ENCODE assay signal across 1 cellular context in the genomic region with DNA sequence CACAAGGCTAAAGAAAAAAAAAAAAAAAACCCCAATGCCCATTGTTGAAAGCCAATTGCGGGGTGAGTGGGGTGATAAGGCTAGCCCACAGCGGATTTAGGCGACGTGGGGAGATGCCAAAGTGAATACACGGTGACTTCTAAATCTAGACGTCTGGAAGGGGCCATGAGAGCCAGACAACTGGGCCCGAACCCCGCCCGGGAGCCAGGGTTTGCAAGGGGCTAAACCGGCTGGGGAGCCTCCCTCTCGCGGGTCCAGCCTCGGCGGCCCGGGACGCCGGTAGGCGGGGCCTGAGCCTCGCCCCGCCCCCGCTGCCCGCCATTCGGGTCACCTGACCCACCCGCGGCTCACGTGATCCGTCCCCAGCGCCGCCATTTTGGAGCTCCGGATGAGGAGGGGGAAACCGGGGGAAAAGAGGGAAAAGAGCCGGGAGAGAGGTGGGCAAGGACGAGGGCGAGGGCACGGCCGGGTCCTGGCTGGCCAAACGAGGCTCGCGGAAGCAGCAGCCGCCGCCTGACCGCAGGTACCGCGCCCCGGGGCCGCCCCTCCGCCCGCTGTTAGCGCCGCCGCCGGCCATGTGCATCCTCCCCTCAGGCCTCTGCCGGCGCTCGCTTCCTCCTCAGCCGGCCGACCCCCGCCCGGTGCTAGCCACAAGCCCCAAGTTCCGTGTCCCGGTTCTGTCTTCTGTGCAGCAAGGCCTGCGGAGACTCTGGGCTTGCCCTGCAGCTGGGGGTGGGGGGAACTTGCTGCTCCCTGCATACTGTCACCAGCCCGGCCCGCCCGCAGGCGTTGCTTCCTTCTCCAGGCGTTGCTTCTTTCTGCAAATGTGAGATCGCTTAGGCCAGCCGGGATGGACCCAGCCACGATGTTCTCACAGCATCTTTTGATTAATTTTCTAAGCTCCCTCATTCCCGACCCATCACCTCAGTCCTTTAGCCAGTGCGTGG.
TF ChIP-seq lines count a peak whose summit lies in the region.

TSS of gene ZNF507 (plus strand) at position 350 of the 947 bp plus-strand sequence. CDS start 7,221 bp downstream, outside the sequence.

TF ChIP-seq in HepG2, 621 proteins besides CTCF, POLR2A, EP300 and RAD21 (continued from another document and continues in another):
- TF ChIP-seq REXO4 (CRISPR knock-in tag; IDR thresholded peaks at IDR 0.05; ENCODE audit: borderline replicate concordance), result peak; percentile 50; the same call in 1 of the 2 replicates
- TF ChIP-seq ZNF790 (CRISPR knock-in tag; IDR thresholded peaks at IDR 0.05; ENCODE audit: borderline replicate concordance), result no peak
- no peak for TF ChIP-seq DPF2 (CRISPR knock-in tag; IDR thresholded peaks at IDR 0.05; ENCODE audit: borderline replicate concordance, low read depth)
- TF ChIP-seq, protein P1, sequence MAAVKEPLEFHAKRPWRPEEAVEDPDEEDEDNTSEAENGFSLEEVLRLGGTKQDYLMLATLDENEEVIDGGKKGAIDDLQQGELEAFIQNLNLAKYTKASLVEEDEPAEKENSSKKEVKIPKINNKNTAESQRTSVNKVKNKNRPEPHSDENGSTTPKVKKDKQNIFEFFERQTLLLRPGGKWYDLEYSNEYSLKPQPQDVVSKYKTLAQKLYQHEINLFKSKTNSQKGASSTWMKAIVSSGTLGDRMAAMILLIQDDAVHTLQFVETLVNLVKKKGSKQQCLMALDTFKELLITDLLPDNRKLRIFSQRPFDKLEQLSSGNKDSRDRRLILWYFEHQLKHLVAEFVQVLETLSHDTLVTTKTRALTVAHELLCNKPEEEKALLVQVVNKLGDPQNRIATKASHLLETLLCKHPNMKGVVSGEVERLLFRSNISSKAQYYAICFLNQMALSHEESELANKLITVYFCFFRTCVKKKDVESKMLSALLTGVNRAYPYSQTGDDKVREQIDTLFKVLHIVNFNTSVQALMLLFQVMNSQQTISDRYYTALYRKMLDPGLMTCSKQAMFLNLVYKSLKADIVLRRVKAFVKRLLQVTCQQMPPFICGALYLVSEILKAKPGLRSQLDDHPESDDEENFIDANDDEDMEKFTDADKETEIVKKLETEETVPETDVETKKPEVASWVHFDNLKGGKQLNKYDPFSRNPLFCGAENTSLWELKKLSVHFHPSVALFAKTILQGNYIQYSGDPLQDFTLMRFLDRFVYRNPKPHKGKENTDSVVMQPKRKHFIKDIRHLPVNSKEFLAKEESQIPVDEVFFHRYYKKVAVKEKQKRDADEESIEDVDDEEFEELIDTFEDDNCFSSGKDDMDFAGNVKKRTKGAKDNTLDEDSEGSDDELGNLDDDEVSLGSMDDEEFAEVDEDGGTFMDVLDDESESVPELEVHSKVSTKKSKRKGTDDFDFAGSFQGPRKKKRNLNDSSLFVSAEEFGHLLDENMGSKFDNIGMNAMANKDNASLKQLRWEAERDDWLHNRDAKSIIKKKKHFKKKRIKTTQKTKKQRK (IDR thresholded peaks at IDR 0.05; ENCODE audit: low read length), result no peak
- no peak; the same call in 1 of the 2 replicates for TF ChIP-seq HCFC1 (IDR thresholded peaks at IDR 0.05; ENCODE audit: low read depth, low read length)
- TF ChIP-seq, protein P2, sequence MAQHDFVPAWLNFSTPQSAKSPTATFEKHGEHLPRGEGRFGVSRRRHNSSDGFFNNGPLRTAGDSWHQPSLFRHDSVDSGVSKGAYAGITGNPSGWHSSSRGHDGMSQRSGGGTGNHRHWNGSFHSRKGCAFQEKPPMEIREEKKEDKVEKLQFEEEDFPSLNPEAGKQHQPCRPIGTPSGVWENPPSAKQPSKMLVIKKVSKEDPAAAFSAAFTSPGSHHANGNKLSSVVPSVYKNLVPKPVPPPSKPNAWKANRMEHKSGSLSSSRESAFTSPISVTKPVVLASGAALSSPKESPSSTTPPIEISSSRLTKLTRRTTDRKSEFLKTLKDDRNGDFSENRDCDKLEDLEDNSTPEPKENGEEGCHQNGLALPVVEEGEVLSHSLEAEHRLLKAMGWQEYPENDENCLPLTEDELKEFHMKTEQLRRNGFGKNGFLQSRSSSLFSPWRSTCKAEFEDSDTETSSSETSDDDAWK (CRISPR knock-in tag; IDR thresholded peaks at IDR 0.05), result no peak
- TF ChIP-seq BRF2 (CRISPR knock-in tag; IDR thresholded peaks at IDR 0.05), result no peak
- TF ChIP-seq, protein P3, sequence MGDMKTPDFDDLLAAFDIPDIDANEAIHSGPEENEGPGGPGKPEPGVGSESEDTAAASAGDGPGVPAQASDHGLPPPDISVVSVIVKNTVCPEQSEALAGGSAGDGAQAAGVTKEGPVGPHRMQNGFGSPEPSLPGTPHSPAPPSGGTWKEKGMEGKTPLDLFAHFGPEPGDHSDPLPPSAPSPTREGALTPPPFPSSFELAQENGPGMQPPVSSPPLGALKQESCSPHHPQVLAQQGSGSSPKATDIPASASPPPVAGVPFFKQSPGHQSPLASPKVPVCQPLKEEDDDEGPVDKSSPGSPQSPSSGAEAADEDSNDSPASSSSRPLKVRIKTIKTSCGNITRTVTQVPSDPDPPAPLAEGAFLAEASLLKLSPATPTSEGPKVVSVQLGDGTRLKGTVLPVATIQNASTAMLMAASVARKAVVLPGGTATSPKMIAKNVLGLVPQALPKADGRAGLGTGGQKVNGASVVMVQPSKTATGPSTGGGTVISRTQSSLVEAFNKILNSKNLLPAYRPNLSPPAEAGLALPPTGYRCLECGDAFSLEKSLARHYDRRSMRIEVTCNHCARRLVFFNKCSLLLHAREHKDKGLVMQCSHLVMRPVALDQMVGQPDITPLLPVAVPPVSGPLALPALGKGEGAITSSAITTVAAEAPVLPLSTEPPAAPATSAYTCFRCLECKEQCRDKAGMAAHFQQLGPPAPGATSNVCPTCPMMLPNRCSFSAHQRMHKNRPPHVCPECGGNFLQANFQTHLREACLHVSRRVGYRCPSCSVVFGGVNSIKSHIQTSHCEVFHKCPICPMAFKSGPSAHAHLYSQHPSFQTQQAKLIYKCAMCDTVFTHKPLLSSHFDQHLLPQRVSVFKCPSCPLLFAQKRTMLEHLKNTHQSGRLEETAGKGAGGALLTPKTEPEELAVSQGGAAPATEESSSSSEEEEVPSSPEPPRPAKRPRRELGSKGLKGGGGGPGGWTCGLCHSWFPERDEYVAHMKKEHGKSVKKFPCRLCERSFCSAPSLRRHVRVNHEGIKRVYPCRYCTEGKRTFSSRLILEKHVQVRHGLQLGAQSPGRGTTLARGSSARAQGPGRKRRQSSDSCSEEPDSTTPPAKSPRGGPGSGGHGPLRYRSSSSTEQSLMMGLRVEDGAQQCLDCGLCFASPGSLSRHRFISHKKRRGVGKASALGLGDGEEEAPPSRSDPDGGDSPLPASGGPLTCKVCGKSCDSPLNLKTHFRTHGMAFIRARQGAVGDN (CRISPR knock-in tag; IDR thresholded peaks at IDR 0.05), result peak; percentile 94
- no peak for TF ChIP-seq ZMYM3 (CRISPR knock-in tag; IDR thresholded peaks at IDR 0.05)
- TF ChIP-seq TEAD3 (CRISPR knock-in tag; optimal IDR thresholded peaks at IDR 0.05; ENCODE audit: borderline replicate concordance), result no peak
- no peak for TF ChIP-seq AKNA (CRISPR knock-in tag; IDR thresholded peaks at IDR 0.05; ENCODE audit: borderline replicate concordance)
- TF ChIP-seq ZNF354B (CRISPR knock-in tag; IDR thresholded peaks at IDR 0.05), result no peak
- no peak for TF ChIP-seq KLF9 (CRISPR knock-in tag; IDR thresholded peaks at IDR 0.05; ENCODE audit: low read depth)
- 0 out of 2 replicates have a peak, but pooled peaks have one; percentile 58 for TF ChIP-seq TMF1 (CRISPR knock-in tag; IDR thresholded peaks at IDR 0.05; ENCODE audit: low read depth)
- peak; percentile 22; the same call in 1 of the 2 replicates for TF ChIP-seq ZSCAN21 (CRISPR knock-in tag; IDR thresholded peaks at IDR 0.05; ENCODE audit: borderline replicate concordance)
- TF ChIP-seq ZIK1 (CRISPR knock-in tag; IDR thresholded peaks at IDR 0.05; ENCODE audit: borderline replicate concordance, low read depth), result no peak
- 0 out of 2 replicates have a peak, but pooled peaks have one; percentile 41 for TF ChIP-seq ZBTB34 (CRISPR knock-in tag; IDR thresholded peaks at IDR 0.05)
- no peak for TF ChIP-seq ZNF510 (CRISPR knock-in tag; IDR thresholded peaks at IDR 0.05; ENCODE audit: low read depth)
- no peak for TF ChIP-seq ZNF34 (CRISPR knock-in tag; IDR thresholded peaks at IDR 0.05; ENCODE audit: borderline replicate concordance)
- TF ChIP-seq ZFY (CRISPR knock-in tag; IDR thresholded peaks at IDR 0.05), result peak; percentile 91
- peak; percentile 57; the same call in 1 of the 2 replicates for TF ChIP-seq NR0B2 (CRISPR knock-in tag; IDR thresholded peaks at IDR 0.05)
- peak; percentile 98 for TF ChIP-seq YY1 (IDR thresholded peaks at IDR 0.05; ENCODE audit: insufficient read depth, insufficient replicate concordance, low read depth, low read length)
- TF ChIP-seq, protein P4, sequence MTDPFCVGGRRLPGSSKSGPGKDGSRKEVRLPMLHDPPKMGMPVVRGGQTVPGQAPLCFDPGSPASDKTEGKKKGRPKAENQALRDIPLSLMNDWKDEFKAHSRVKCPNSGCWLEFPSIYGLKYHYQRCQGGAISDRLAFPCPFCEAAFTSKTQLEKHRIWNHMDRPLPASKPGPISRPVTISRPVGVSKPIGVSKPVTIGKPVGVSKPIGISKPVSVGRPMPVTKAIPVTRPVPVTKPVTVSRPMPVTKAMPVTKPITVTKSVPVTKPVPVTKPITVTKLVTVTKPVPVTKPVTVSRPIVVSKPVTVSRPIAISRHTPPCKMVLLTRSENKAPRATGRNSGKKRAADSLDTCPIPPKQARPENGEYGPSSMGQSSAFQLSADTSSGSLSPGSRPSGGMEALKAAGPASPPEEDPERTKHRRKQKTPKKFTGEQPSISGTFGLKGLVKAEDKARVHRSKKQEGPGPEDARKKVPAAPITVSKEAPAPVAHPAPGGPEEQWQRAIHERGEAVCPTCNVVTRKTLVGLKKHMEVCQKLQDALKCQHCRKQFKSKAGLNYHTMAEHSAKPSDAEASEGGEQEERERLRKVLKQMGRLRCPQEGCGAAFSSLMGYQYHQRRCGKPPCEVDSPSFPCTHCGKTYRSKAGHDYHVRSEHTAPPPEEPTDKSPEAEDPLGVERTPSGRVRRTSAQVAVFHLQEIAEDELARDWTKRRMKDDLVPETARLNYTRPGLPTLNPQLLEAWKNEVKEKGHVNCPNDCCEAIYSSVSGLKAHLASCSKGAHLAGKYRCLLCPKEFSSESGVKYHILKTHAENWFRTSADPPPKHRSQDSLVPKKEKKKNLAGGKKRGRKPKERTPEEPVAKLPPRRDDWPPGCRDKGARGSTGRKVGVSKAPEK (CRISPR knock-in tag; IDR thresholded peaks at IDR 0.05; ENCODE audit: borderline replicate concordance), result no peak
- TF ChIP-seq FOXA3 (CRISPR knock-in tag; IDR thresholded peaks at IDR 0.05), result peak; percentile 29; the same call in 1 of the 2 replicates
- TF ChIP-seq ERF (CRISPR knock-in tag; IDR thresholded peaks at IDR 0.05), result peak; percentile 45; the same call in 1 of the 2 replicates
- TF ChIP-seq KAT7 (CRISPR knock-in tag; IDR thresholded peaks at IDR 0.05; ENCODE audit: borderline replicate concordance), result peak; percentile 68; the same call in 1 of the 2 replicates
- peak; percentile 81 for TF ChIP-seq RBM39 (IDR thresholded peaks at IDR 0.05; ENCODE audit: low read depth, low read length, poor library complexity, severe bottlenecking)
- no peak for TF ChIP-seq ZNF331 (CRISPR knock-in tag; IDR thresholded peaks at IDR 0.05)
- TF ChIP-seq ZFP36L1 (CRISPR knock-in tag; IDR thresholded peaks at IDR 0.05), result no peak
